Comparison of ENCODE assay signal across 8 cellular contexts in genomic region chr4:170089743-170090666, GRCh38. TPM values are rescaled to one million over a fixed set of nuclear protein-coding genes. Genes with fewer than 3 reads are reported as not detected.
DNase-seq lines count a peak whose midpoint lies in the region; ATAC-seq and TF ChIP-seq lines count a peak whose summit lies in the region.

TSS of gene AADAT (minus strand) at chr4:170089956. CDS start at chr4:170089690, 266 bp downstream.

- H3K9me3 ChIP-seq in breast epithelium (no peaks in the 10 kb centered on the region), iPS-15b (ENCODE audit: control insufficient read depth, insufficient read depth, low read length) (no peaks in the 10 kb centered on the region)

- H3K4me1 ChIP-seq in breast epithelium (no peaks in the 10 kb centered on the region), iPS-15b (ENCODE audit: control insufficient read depth, insufficient read depth, low read length) (no peaks in the 10 kb centered on the region)

- H3K9ac ChIP-seq in iPS-15b (ENCODE audit: low read depth, low read length) = peak within 1 kb of the TSS; percentile 27

- no peaks in the 10 kb centered on the region for H3K36me3 ChIP-seq in breast epithelium
- H3K36me3 ChIP-seq in iPS-15b (ENCODE audit: control insufficient read depth, insufficient read depth, low read length) = no peaks in the 10 kb centered on the region

- in situ Hi-C loops in Caki2 (cut with HindIII; ENCODE audit: low pct_unique_long_range_greater_than_20kb, low sequenced_read_pairs) = no loop called here

- H3K4me3 ChIP-seq in HL-60 (replicated peaks; ENCODE audit: insufficient read depth, low read length) = peak within 1 kb of the TSS; percentile 36
- H3K4me3 ChIP-seq in breast epithelium = peak within 1 kb of the TSS; percentile 53 to 83 (median 63)
- H3K4me3 ChIP-seq in iPS-15b (ENCODE audit: low read depth, low read length) = peak within 1 kb of the TSS; percentile 57
- peak within 1 kb of the TSS; percentile 79 for H3K4me3 ChIP-seq in retinal pigment epithelial cell (ENCODE audit: low read length)

- TF ChIP-seq CTCF in HL-60 (IDR thresholded peaks at IDR 0.05; ENCODE audit: insufficient read depth, low read length) (peak; percentile 10), breast epithelium (IDR thresholded peaks at IDR 0.05) (peak; percentile 18 to 56 (median 40)), retinal pigment epithelial cell (conservative IDR thresholded peaks at IDR 0.05; ENCODE audit: low read depth, low read length) (peak; percentile 64)

- no peak within 1 kb of the TSS for H3K27ac ChIP-seq in HL-60 (replicated peaks)
- peak within 1 kb of the TSS in 1 of 2 donors; percentile 64 for H3K27ac ChIP-seq in breast epithelium

- intact Hi-C loops in breast epithelium (cut with DNase I; ENCODE audit: low total_unique reads) = no loop called here

- TF ChIP-seq POLR2A in breast epithelium (IDR thresholded peaks at IDR 0.05) = no peak

- ATAC-seq in GM19372 (IDR thresholded peaks at IDR 0.05; ENCODE audit: low read depth, unreplicated experiment) (peak; percentile 81), HG02852 (IDR thresholded peaks at IDR 0.05; ENCODE audit: unreplicated experiment) (no peak)

- peak; percentile 74 for DNase-seq in Caki2 (ENCODE audit: low read depth)
- DNase-seq in HL-60 (ENCODE audit: low read depth in 1 of 2, low spot score in 1 of 2) = peak in 1 of 2 experiments; percentile 27
- DNase-seq in NOMO-1 treated with dmso at 0.1 percent for 144 hours (lab: John Stamatoyannopoulos, UW; ENCODE audit: unreplicated experiment) = peak; percentile 55
- no peak for DNase-seq in breast epithelium (ENCODE audit: low spot score in 2 of 2)
- DNase-seq in retinal pigment epithelial cell (ENCODE audit: low read depth) = peak; percentile 44

- H3K27me3 ChIP-seq in HL-60 (ENCODE audit: insufficient read depth, poor library complexity, severe bottlenecking) = peaks cover 29% of the 10 kb centered on the region
- no peaks in the 10 kb centered on the region for H3K27me3 ChIP-seq in breast epithelium
- H3K27me3 ChIP-seq in iPS-15b (ENCODE audit: control insufficient read depth, insufficient read depth, low read length) = peaks cover 9% of the 10 kb centered on the region

RNA-seq across cellular contexts. Expression of gene AADAT, which starts in this region (rescaled TPM):
- 8.0 and 8.9 TPM in 2 replicates for total RNA-seq in Caki2 (2014; rRNA removed; shearing (Covaris generic); ENCODE audit: low replicate concordance)
- 1 to 10 TPM; 5.6 to 6.2 (median 5.9) TPM for total RNA-seq in breast epithelium

Comparison
In these comparisons a context has a peak if more than half of its experiments do, and no peak if none do; other contexts are left out.
1. DNase-seq: peak in Caki2 (single experiment), NOMO-1 treated with dmso at 0.1 percent for 144 hours (single experiment) and retinal pigment epithelial cell (single experiment); none in breast epithelium (0 of 2).
2. CTCF ChIP-seq: peak in every context shown above with its lines; median percentile 64 in retinal pigment epithelial cell; 40 in breast epithelium; 10 in HL-60.
3. Peak in every context shown above with its lines, with median percentiles within 50 percentile points of each other: H3K4me3 ChIP-seq.